Comparison of ENCODE assay signal across 25 cellular contexts in the genomic region with DNA sequence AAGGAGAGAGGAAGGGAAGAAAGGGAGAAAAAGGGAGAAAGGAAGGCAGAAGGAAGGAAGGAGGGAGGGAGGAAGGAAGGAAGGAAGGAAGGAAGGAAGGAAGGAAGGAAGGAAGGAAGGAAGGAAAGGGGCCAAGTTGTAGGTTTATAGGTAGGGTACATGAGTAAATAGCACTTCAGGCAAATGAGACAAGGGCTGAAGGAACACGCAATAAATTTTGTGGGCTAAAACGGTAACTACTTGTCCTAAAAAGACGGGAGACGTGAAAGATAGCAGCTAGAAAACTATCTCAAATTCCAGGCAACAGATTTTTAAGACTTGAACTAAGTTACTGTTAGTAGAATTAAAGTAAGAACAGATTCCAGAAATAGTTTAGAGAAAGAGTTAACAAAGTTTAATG.
"Had no signal": no experiment of that assay in that cellular context is flagged by ENCODE, and none has a peak within 500 bp of the region (broad histone marks: within the 10 kb centered on the region; RNA-seq: fewer than 3 reads in every experiment).

No MANE protein-coding gene starts in this region.

- H3K9me3 ChIP-seq: colonic mucosa, esophagus muscularis mucosa, esophagus squamous epithelium, gastrocnemius medialis, gastroesophageal sphincter had no signal

- H3K4me2 ChIP-seq: hepatocyte had no signal

- H3K79me2 ChIP-seq: hepatocyte had no signal

- H2AFZ ChIP-seq: hepatocyte had no signal

- H3K27ac ChIP-seq: colonic mucosa, coronary artery, dorsolateral prefrontal cortex, epithelial cell of prostate, esophagus muscularis mucosa, esophagus squamous epithelium, foreskin keratinocyte, gastrocnemius medialis, gastroesophageal sphincter, heart left ventricle, heart right ventricle, hepatocyte had no signal

- H3K4me1 ChIP-seq: colonic mucosa, esophagus muscularis mucosa, esophagus squamous epithelium, foreskin keratinocyte, gastrocnemius medialis, gastroesophageal sphincter, heart left ventricle, heart right ventricle had no signal

- H3K36me3 ChIP-seq: colonic mucosa, esophagus muscularis mucosa, esophagus squamous epithelium, gastrocnemius medialis, gastroesophageal sphincter, heart left ventricle, heart right ventricle had no signal

- H3K4me3 ChIP-seq: colonic mucosa, coronary artery, dorsolateral prefrontal cortex, esophagus muscularis mucosa, esophagus squamous epithelium, gastrocnemius medialis, gastroesophageal sphincter, heart left ventricle, heart right ventricle, hepatocyte had no signal

- DNase-seq: colonic mucosa; cortex of kidney; dermis blood vessel endothelial cell; dorsolateral prefrontal cortex; effector CD4-positive, alpha-beta T cell; effector CD8-positive, alpha-beta T cell; effector memory CD4-positive, alpha-beta T cell; effector memory CD8-positive, alpha-beta T cell; endodermal cell; erythroblast; esophagus squamous epithelium; foreskin fibroblast; foreskin keratinocyte; foreskin melanocyte; gastrocnemius medialis; glutamatergic neuron; head of caudate nucleus; heart left ventricle; heart right ventricle had no signal

- ATAC-seq: effector memory CD8-positive, alpha-beta T cell; esophagus mucosa; foreskin keratinocyte; gastrocnemius medialis; gastroesophageal sphincter; heart left ventricle; heart right ventricle had no signal

- H3K27me3 ChIP-seq: colonic mucosa, dorsolateral prefrontal cortex, esophagus muscularis mucosa, esophagus squamous epithelium, foreskin keratinocyte, gastrocnemius medialis, gastroesophageal sphincter, heart left ventricle, heart right ventricle, hepatocyte had no signal
